1 cellular context compared by ENCODE assay signal in the genomic region with DNA sequence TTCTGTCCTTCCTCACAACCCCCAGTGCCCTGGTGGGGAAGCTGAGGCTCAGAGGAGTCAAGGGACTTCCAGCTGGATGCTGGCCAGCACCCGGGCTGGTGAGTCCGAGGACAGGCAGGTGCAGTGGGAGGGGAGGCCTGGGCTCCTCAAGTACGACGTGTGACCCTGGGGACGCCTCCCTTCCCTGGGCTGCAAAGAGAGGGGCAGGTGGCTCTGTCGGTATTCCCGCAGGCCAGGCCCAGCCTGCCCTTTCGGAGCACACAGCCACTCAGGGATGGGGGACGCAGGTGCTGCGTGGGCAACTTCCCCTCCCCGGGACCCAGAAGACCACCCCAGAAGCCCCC.
TF ChIP-seq lines count a peak whose summit lies in the region.

No MANE protein-coding gene starts in this region.

TF ChIP-seq in HepG2, 621 proteins besides CTCF, POLR2A, EP300 and RAD21:
- TF ChIP-seq ZNF644 (CRISPR knock-in tag; IDR thresholded peaks at IDR 0.05; ENCODE audit: low read depth) (no peak), GABPB1 (CRISPR knock-in tag; IDR thresholded peaks at IDR 0.05) (no peak), MAX (IDR thresholded peaks at IDR 0.05) (0 out of 2 replicates have a peak, but pooled peaks have one; percentile 17), NR2F2 (IDR thresholded peaks at IDR 0.05; ENCODE audit: borderline replicate concordance, low read depth) (no peak), NONO (IDR thresholded peaks at IDR 0.05) (no peak), NONO (CRISPR knock-in tag; conservative IDR thresholded peaks at IDR 0.05) (0 out of 2 replicates have a peak, but pooled peaks have one; percentile 24), ZFX (CRISPR knock-in tag; IDR thresholded peaks at IDR 0.05; ENCODE audit: low read depth) (peak; percentile 12; the same call in 1 of the 2 replicates), DMAP1 (CRISPR knock-in tag; IDR thresholded peaks at IDR 0.05) (peak; percentile 3; the same call in 1 of the 2 replicates), LCORL (IDR thresholded peaks at IDR 0.05) (no peak), LCORL (CRISPR knock-in tag; IDR thresholded peaks at IDR 0.05) (0 out of 2 replicates have a peak, but pooled peaks have one; percentile 8), ZNF788 (CRISPR knock-in tag; IDR thresholded peaks at IDR 0.05; ENCODE audit: borderline replicate concordance) (0 out of 2 replicates have a peak, but pooled peaks have one; percentile 12)
